In genomic region chr19:13155472-13156284, GRCh38 we compare ENCODE assay signal across 1 cellular context.
TF ChIP-seq lines count a peak whose summit lies in the region.

No MANE protein-coding gene starts in this region.

TF ChIP-seq in HepG2, 621 proteins besides CTCF, POLR2A, EP300 and RAD21 (continued from another document):
- no peak for TF ChIP-seq MIER3 (CRISPR knock-in tag; IDR thresholded peaks at IDR 0.05; ENCODE audit: borderline replicate concordance)
- TF ChIP-seq, protein P1, sequence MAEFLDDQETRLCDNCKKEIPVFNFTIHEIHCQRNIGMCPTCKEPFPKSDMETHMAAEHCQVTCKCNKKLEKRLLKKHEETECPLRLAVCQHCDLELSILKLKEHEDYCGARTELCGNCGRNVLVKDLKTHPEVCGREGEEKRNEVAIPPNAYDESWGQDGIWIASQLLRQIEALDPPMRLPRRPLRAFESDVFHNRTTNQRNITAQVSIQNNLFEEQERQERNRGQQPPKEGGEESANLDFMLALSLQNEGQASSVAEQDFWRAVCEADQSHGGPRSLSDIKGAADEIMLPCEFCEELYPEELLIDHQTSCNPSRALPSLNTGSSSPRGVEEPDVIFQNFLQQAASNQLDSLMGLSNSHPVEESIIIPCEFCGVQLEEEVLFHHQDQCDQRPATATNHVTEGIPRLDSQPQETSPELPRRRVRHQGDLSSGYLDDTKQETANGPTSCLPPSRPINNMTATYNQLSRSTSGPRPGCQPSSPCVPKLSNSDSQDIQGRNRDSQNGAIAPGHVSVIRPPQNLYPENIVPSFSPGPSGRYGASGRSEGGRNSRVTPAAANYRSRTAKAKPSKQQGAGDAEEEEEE (CRISPR knock-in tag; IDR thresholded peaks at IDR 0.05; ENCODE audit: borderline replicate concordance) = no peak
- TF ChIP-seq ASH2L (IDR thresholded peaks at IDR 0.05; ENCODE audit: insufficient read length, low read depth, low read length) = peak; percentile 57
- peak; percentile 44 for TF ChIP-seq TEAD3 (CRISPR knock-in tag; optimal IDR thresholded peaks at IDR 0.05; ENCODE audit: borderline replicate concordance)
- TF ChIP-seq ZNF839 (CRISPR knock-in tag; IDR thresholded peaks at IDR 0.05; ENCODE audit: borderline replicate concordance) = no peak
- 0 out of 2 replicates have a peak, but pooled peaks have one; percentile 26 for TF ChIP-seq ZFX (CRISPR knock-in tag; IDR thresholded peaks at IDR 0.05; ENCODE audit: low read depth)
